ENCODE assay signal across 16 cellular contexts in the genomic region with DNA sequence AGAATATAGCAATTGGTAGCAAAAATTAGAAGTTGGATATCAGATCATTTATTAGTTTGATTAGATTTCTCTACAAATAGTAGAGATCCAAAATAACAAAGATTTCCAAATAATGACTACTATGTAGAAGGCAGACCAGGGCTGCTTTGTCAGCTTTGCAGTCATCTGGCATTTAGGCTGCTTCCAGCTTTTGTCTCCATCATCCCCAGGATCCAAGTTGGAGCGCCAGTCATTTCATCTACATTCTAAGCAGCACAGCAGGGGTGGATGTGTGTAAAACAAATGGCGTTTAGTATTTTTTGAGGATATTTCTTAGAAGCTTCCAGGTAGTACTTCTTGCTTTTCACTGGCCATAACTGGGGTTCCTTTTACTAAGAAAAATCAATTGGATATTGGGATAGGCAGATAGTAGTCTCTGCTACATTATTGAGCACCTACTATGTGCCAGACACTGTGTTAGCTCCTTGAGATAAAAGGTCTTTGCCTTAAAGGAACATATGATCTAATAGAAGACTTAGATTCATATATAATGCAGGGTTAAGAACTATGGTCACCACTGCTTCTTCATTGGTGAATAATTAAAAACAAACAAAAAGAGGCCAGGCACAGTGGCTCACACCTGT.
"Had no signal": no experiment of that assay in that cellular context is flagged by ENCODE, and none has a peak within 500 bp of the region (broad histone marks: within the 10 kb centered on the region; RNA-seq: fewer than 3 reads in every experiment).

No MANE protein-coding gene starts in this region.

- ATAC-seq: gastrocnemius medialis; heart left ventricle; stimulated activated naive CD8-positive, alpha-beta T cell treated with anti-CD3 and anti-CD28 coated beads, Interleukin-15, Interleukin-2, amounts not matched to agents 100 U/mL and 50 U/mL, for 24 hours; T-cell had no signal

- H3K4me1 ChIP-seq: gastrocnemius medialis, right atrium auricular region had no signal

- H3K36me3 ChIP-seq: gastrocnemius medialis, heart left ventricle, neutrophil, right atrium auricular region had no signal

- H3K9me3 ChIP-seq: gastrocnemius medialis, heart left ventricle, neutrophil, right atrium auricular region had no signal

- H3K27ac ChIP-seq: coronary artery, gastrocnemius medialis, heart left ventricle, neutrophil, right atrium auricular region, SK-N-MC had no signal

- H3K4me3 ChIP-seq: coronary artery, gastrocnemius medialis, heart left ventricle, right atrium auricular region, SK-N-MC had no signal

- H3K27me3 ChIP-seq: gastrocnemius medialis, heart left ventricle, neutrophil, right atrium auricular region had no signal

- DNase-seq: activated CD4-positive, alpha-beta T cell treated with anti-CD3 and anti-CD28 coated beads for 1 hour; activated CD4-positive, alpha-beta T cell treated with anti-CD3 and anti-CD28 coated beads, Interleukin-2, amount 50 U/mL, for 48 hours; activated naive CD4-positive, alpha-beta T cell treated with anti-CD3 and anti-CD28 coated beads, Interleukin-2, amount 50 U/mL, for 16 hours; caudate nucleus; effector CD4-positive, alpha-beta T cell; gastrocnemius medialis; heart left ventricle; naive B cell; small intestine; stimulated activated naive CD8-positive, alpha-beta T cell treated with anti-CD3 and anti-CD28 coated beads, Interleukin-15, Interleukin-2, amounts not matched to agents 100 U/mL and 50 U/mL, for 24 hours; T-cell; T-helper 9 cell had no signal
